11 cellular contexts compared by ENCODE assay signal in the genomic region with DNA sequence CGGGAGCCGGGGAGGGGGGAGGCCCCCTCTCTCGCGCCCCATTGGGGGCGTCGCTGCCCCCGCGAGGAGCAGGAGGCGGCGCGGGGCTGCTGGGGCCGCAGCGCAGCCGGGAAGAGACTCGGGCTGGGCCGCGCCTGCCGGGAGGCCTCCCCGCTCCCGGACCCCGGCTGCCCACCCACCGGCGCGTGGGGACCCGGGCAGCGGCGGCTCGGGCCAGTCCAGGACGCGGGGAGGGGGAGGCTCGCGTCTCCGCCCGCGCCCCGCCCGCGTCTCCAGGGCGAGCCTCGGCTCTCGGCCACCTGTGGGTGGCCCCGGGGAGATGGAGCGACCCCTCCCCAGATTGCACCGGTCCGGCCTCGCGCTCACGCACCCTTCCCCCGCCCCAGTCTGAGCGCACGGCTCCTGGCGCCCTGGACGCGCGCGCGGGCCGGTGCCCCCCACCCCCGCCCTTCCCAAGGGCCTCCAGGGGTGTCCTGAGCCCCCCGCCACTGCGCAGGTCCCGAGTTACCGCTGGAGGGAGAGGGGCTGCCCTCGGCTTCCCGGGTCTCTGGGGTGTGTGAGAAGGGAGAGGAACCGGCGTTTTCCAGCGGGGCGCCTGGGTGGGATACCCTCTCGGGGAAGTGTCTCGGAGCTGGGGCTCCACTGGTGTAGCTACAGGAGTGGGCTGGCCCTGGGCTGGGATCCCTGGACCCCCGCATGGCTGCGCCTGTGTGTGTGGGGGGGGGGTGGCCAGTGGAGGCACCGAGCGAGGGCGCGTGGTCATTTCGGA. TPM values are rescaled to one million over a fixed set of nuclear protein-coding genes. Genes with fewer than 3 reads are reported as not detected.
DNase-seq lines count a peak whose midpoint lies in the region; ATAC-seq and TF ChIP-seq lines count a peak whose summit lies in the region.
"Had no signal": no experiment of that assay in that cellular context is flagged by ENCODE, and none has a peak within 500 bp of the region (broad histone marks: within the 10 kb centered on the region; RNA-seq: fewer than 3 reads in every experiment).

No MANE protein-coding gene starts in this region.

- peaks cover 0 to 47% (median 40%) of the 10 kb centered on the region in 5 donors for H3K4me1 ChIP-seq in subcutaneous abdominal adipose tissue (ENCODE audit: control insufficient read depth in 5 of 5, insufficient read depth in 5 of 5, low read length in 5 of 5)

- ATAC-seq in GM19452 (IDR thresholded peaks at IDR 0.05; ENCODE audit: unreplicated experiment), result no peak
- ATAC-seq: activated CD4-positive, CD25-positive, alpha-beta regulatory T cell treated with anti-CD3 and anti-CD28 coated beads, Interleukin-2, amount 50 U/mL, for 24 hours had no signal

- peak overlapping the region in 4 of 5 donors; percentile 64 to 83 (median 73) for H3K9ac ChIP-seq in subcutaneous abdominal adipose tissue (ENCODE audit: low read length in 5 of 5)

- DNase-seq in LNCaP clone FGC (ENCODE audit: low read depth) (no peak), dorsolateral prefrontal cortex (no peak), lower leg skin (ENCODE audit: low spot score in 2 of 2) (no peak), HK-2 (ENCODE audit: unreplicated experiment) (no peak), KG1 (lab: John Stamatoyannopoulos, UW) (no peak), SKM-1 treated with dmso at 0.1 percent for 144 hours (lab: John Stamatoyannopoulos, UW; ENCODE audit: unreplicated experiment) (no peak)

- no peak for TF ChIP-seq CTCF in LNCaP clone FGC (IDR thresholded peaks at IDR 0.05; ENCODE audit: control insufficient read depth, extremely low read depth, insufficient read depth)
- no peak for TF ChIP-seq CTCF in dorsolateral prefrontal cortex (IDR thresholded peaks at IDR 0.05 in 54 of 56, conservative IDR thresholded peaks at IDR 0.05 in 2 of 56; ENCODE audit: low read depth in 1 of 56, partially characterized antibody in 56 of 56)
- no peak for TF ChIP-seq CTCF in lower leg skin (IDR thresholded peaks at IDR 0.05)

- 0 to 4% methylated on average over 2 to 37 of the region's 78 CpGs for WGBS in lower leg skin, 2 donors

- H3K9me3 ChIP-seq in subcutaneous abdominal adipose tissue (ENCODE audit: control insufficient read depth in 5 of 5, low read length in 5 of 5), result peaks cover 0 to 3% (median 0%) of the 10 kb centered on the region in 5 donors

- H3K4me3 ChIP-seq in LNCaP clone FGC (ENCODE audit: low read depth, low read length) (peak overlapping the region; percentile 35), dorsolateral prefrontal cortex (peak overlapping the region; percentile 41 to 83 (median 69)), lower leg skin (ENCODE audit: low read depth, poor library complexity, severe bottlenecking) (peak overlapping the region; percentile 46), subcutaneous abdominal adipose tissue (ENCODE audit: low read depth in 1 of 5, low read length in 5 of 5) (peak overlapping the region in 4 of 5 donors; percentile 66 to 79 (median 76))

- peak overlapping the region; percentile 27 to 96 (median 88) for H3K27ac ChIP-seq in dorsolateral prefrontal cortex
- peak overlapping the region; percentile 87 for H3K27ac ChIP-seq in subcutaneous abdominal adipose tissue (ENCODE audit: low read depth, low read length)

- intact Hi-C loops in dorsolateral prefrontal cortex (cut with DNase I), result no loop called here
- intact Hi-C loops in lower leg skin (cut with DNase I; ENCODE audit: low total_unique reads), result no loop called here

- H3K27me3 ChIP-seq in dorsolateral prefrontal cortex, result peaks cover 0 to 5% (median 0%) of the 10 kb centered on the region in 45 donors
- no peaks in the 10 kb centered on the region for H3K27me3 ChIP-seq in subcutaneous abdominal adipose tissue (ENCODE audit: control insufficient read depth in 5 of 5, insufficient read depth in 4 of 5, low read length in 5 of 5)

- peaks cover 0 to 3% (median 0%) of the 10 kb centered on the region in 5 donors for H3K36me3 ChIP-seq in subcutaneous abdominal adipose tissue (ENCODE audit: control insufficient read depth in 5 of 5, insufficient read depth in 5 of 5, low read length in 5 of 5)

- TF ChIP-seq POLR2A in lower leg skin (IDR thresholded peaks at IDR 0.05), result no peak

RNA-seq across cellular contexts. Expression of gene PALM, which starts 0.6 kb away (rescaled TPM):
- total RNA-seq in dorsolateral prefrontal cortex (100 to 1,000 TPM; 133 to 479 (median 272) TPM), lower leg skin (10 to 100 TPM; 25.1 to 92.3 (median 41.9) TPM)

RNA-seq across cellular contexts. Expression of gene PRSS57, which starts 14.1 kb away (rescaled TPM):
- total RNA-seq in dorsolateral prefrontal cortex (under 1 TPM in 1 of 120 experiments, not detected in 119; 0.50 TPM), lower leg skin (under 1 TPM in 1 of 4 donors, not detected in 3; 0.32 TPM)
- total RNA-seq: dermis microvascular lymphatic vessel endothelial cell had no signal

RNA-seq across cellular contexts. Expression of gene FSTL3, which starts 33.2 kb away (rescaled TPM):
- total RNA-seq in dorsolateral prefrontal cortex, result 10 to 100 TPM in 118 of 120 experiments, 1 to 10 TPM in 2; 9.3 to 35.4 (median 18.1) TPM
- total RNA-seq in lower leg skin, result 10 to 100 TPM; 14.4 to 51.6 (median 43.5) TPM

RNA-seq across cellular contexts. Expression of gene MISP, which starts 41.5 kb away (rescaled TPM):
- total RNA-seq in dorsolateral prefrontal cortex, result 1 to 10 TPM in 3 of 120 experiments, under 1 TPM in 60, not detected in 57; 0.15 to 1.5 (median 0.35) TPM
- total RNA-seq in lower leg skin, result 1 to 10 TPM in 2 of 4 donors, under 1 TPM in 2; 0.08 to 2.8 (median 0.92) TPM
- total RNA-seq: dermis microvascular lymphatic vessel endothelial cell, pulmonary artery endothelial cell had no signal

RNA-seq across cellular contexts. Expression of gene RNF126, which starts 46.4 kb away (rescaled TPM):
- 10 to 100 TPM; 22.4 to 58.2 (median 41.2) TPM for total RNA-seq in dorsolateral prefrontal cortex
- 100 to 1,000 TPM in 3 of 4 donors, 10 to 100 TPM in 1; 96.6 to 156 (median 126) TPM for total RNA-seq in lower leg skin
